ENCODE assay signal across 17 cellular contexts in the genomic region with DNA sequence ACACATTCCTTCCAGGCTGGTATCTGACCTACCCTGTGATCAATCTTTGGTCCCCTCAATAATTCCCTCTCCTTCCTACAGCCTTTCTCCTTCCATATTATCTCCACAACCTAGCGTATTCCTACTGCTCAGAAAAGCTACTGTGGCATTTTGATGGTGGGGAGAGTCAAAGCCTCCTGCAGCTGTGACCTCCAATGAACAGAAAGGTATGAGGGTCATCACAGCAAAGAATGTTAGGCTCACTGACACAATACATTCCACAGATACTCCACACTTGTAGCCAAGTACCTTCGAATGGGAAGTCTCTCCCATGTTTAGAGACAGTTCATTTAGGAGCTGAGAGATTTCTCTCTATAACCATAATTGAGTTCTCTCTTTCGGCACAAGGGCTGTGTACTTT. TPM values are rescaled to one million over a fixed set of nuclear protein-coding genes. Genes with fewer than 3 reads are reported as not detected.
DNase-seq lines count a peak whose midpoint lies in the region; ATAC-seq, FAIRE-seq and TF ChIP-seq lines count a peak whose summit lies in the region.
"Had no signal": no experiment of that assay in that cellular context is flagged by ENCODE, and none has a peak within 500 bp of the region (broad histone marks: within the 10 kb centered on the region; RNA-seq: fewer than 3 reads in every experiment).

No MANE protein-coding gene starts in this region.

- H2AFZ ChIP-seq in H1 (ENCODE audit: low read length) (no peak overlapping the region), PC-9 (no peak overlapping the region)

- no peaks in the 10 kb centered on the region for H3K9me2 ChIP-seq in PC-9 (ENCODE audit: insufficient read depth)

- no peak for TF ChIP-seq RAD21 in H1 (IDR thresholded peaks at IDR 0.05 in 1 of 2, conservative IDR thresholded peaks at IDR 0.05 in 1 of 2; ENCODE audit: low read depth in 2 of 2, low read length in 2 of 2)

- H3K27ac ChIP-seq in H1 (ENCODE audit: low read depth, low read length) (no peak overlapping the region), mesodermal cell (ENCODE audit: low read depth, low read length, severe bottlenecking) (peak overlapping the region; percentile 67), PC-9 (no peak overlapping the region)

- H3K4me3 ChIP-seq in H1 (ENCODE audit: extremely low read depth in 1 of 4, insufficient read depth in 2 of 4, low read depth in 3 of 4, low read length in 4 of 4): no peak overlapping the region
- H3K4me3 ChIP-seq in mesodermal cell (ENCODE audit: extremely low read depth, insufficient read depth, low read length, poor library complexity, severe bottlenecking): no peak overlapping the region
- H3K4me3 ChIP-seq in PC-9: no peak overlapping the region
- H3K4me3 ChIP-seq in HAP-1: no peak overlapping the region

- DNase-seq in WTC11 (ENCODE audit: low spot score): no peak
- DNase-seq in H1 (ENCODE audit: low read depth in 1 of 2, low spot score in 2 of 2): no peak
- DNase-seq in type B pancreatic cell (ENCODE audit: extremely low spot score, unreplicated experiment): no peak
- no peak for DNase-seq in PC-9
- DNase-seq in HAP-1 (ENCODE audit: low spot score in 2 of 2): no peak
- DNase-seq: CD4-positive, CD25-positive, alpha-beta regulatory T cell; Kasumi-1; NCI-H1694; NCI-H2081; NCI-H2171; NCI-H345; NCI-H524 treated with DMSO at 0.1 percent for 48 hours; OCI-M1; SHP77 had no signal

- H3K27me3 Mint-ChIP-seq in WTC11 (ENCODE audit: low read depth) (peaks cover 27% of the 10 kb centered on the region), type B pancreatic cell (peaks cover 14% of the 10 kb centered on the region)

- no peak overlapping the region for H3K9ac ChIP-seq in H1 (replicated peaks in 1 of 4; ENCODE audit: extremely low read depth in 1 of 4, low read depth in 3 of 4, low read length in 3 of 4)

- intact Hi-C loops in PC-9 (cut with micrococcal nuclease; ENCODE audit: unreplicated experiment): no loop called here

- no peak overlapping the region for H3K4ac ChIP-seq in H1 (replicated peaks; ENCODE audit: insufficient read length, low read depth, low read length)

- no peak overlapping the region for H4K8ac ChIP-seq in H1 (ENCODE audit: extremely low read depth, insufficient read depth, low read length)

- H3K14ac ChIP-seq in H1 (ENCODE audit: insufficient read length): no peak overlapping the region

- no peak overlapping the region for H2BK120ac ChIP-seq in H1 (replicated peaks; ENCODE audit: low read depth, low read length)

- H2BK15ac ChIP-seq in H1 (ENCODE audit: low read length): no peak overlapping the region

- no peak for TF ChIP-seq POLR2A in H1 (IDR thresholded peaks at IDR 0.05; ENCODE audit: control extremely low read depth in 1 of 2, low read depth in 2 of 2, low read length in 2 of 2)

- H4K20me1 ChIP-seq in H1 (replicated peaks in 1 of 2; ENCODE audit: control insufficient read depth in 1 of 2, insufficient read depth in 2 of 2, low read length in 2 of 2) (no peaks in the 10 kb centered on the region), PC-9 (ENCODE audit: insufficient read depth) (no peaks in the 10 kb centered on the region)

- H3K56ac ChIP-seq in H1 (replicated peaks; ENCODE audit: insufficient read length, low read depth, low read length): no peak overlapping the region

- H3K4me1 Mint-ChIP-seq in WTC11 (peaks cover 26% of the 10 kb centered on the region), type B pancreatic cell (ENCODE audit: unreplicated experiment) (peaks cover 36% of the 10 kb centered on the region)
- H3K4me1 Mint-ChIP-seq: IgD-negative memory B cell had no signal

- ATAC-seq in WTC11 (peak; percentile 65), HG03039 (IDR thresholded peaks at IDR 0.05; ENCODE audit: unreplicated experiment) (no peak)

- H3K4me2 ChIP-seq in H1 (ENCODE audit: insufficient read depth in 1 of 2, low read depth in 2 of 2, low read length in 2 of 2) (no peak overlapping the region), PC-9 (no peak overlapping the region)

- CTCF ChIA-PET in WTC11 (lab: Charles Lee): no interaction called here
- CTCF ChIA-PET in H1 (lab: Charles Lee; ENCODE audit: partially characterized antibody): interaction anchor here (0.7 to 1.2 kb wide), 3 partner anchors 14 to 374 kb away, joined by 3 read pairs; no protein-coding TSS in a partner anchor
- CTCF ChIA-PET in PC-9 (lab: Charles Lee): no interaction called here

- H3K9me3 ChIP-seq in H1 (ENCODE audit: insufficient read depth in 2 of 2, low read depth in 1 of 2, low read length in 1 of 2): no peaks in the 10 kb centered on the region
- no peaks in the 10 kb centered on the region for H3K9me3 ChIP-seq in mesodermal cell (ENCODE audit: control insufficient read depth, low read length)
- H3K9me3 ChIP-seq in PC-9 (ENCODE audit: insufficient read depth, low read depth): no peaks in the 10 kb centered on the region
- H3K9me3 ChIP-seq in HAP-1: no peaks in the 10 kb centered on the region

- no peak for FAIRE-seq in H1 (lab: Jason Lieb, UNC)

- peaks cover 3% of the 10 kb centered on the region; the same call in 1 of the 2 replicates for H3K23me2 ChIP-seq in H1 (ENCODE audit: low read depth, low read length)

- peaks cover 0 to 4% (median 2%) of the 10 kb centered on the region in 4 experiments; a peak in 2 of 7 replicates for H3K4me1 ChIP-seq in H1 (replicated peaks in 1 of 4; ENCODE audit: control insufficient read depth in 3 of 4, insufficient read depth in 4 of 4, low read length in 3 of 4)
- H3K4me1 ChIP-seq in mesodermal cell (ENCODE audit: control insufficient read depth, insufficient read depth, low read length, poor library complexity, severe bottlenecking): peaks cover 25% of the 10 kb centered on the region
- no peaks in the 10 kb centered on the region for H3K4me1 ChIP-seq in PC-9 (replicated peaks; ENCODE audit: insufficient read depth)
- H3K4me1 ChIP-seq in HAP-1: peaks cover 19% of the 10 kb centered on the region

- BruUV-seq in PC-9 (replicated peaks; lab: Mats Ljungman, UMichigan): no TSS peak

- H3K79me2 ChIP-seq in H1 (ENCODE audit: control insufficient read depth in 1 of 2, insufficient read depth in 2 of 2, low read length in 2 of 2): no peaks in the 10 kb centered on the region
- no peaks in the 10 kb centered on the region for H3K79me2 ChIP-seq in PC-9 (ENCODE audit: low read depth)

- no peak overlapping the region for H2AK5ac ChIP-seq in H1 (ENCODE audit: low read depth, low read length)

- H3K23ac ChIP-seq in H1 (ENCODE audit: insufficient read length): no peak overlapping the region

- H3K36me3 ChIP-seq in H1 (ENCODE audit: control insufficient read depth in 2 of 4, insufficient read depth in 4 of 4, low read length in 3 of 4): peaks cover 0 to 2% (median 0%) of the 10 kb centered on the region in 4 experiments; a peak in 2 of 8 replicates
- H3K36me3 ChIP-seq in mesodermal cell (ENCODE audit: control insufficient read depth, insufficient read depth, low read length): peaks cover 65% of the 10 kb centered on the region
- no peaks in the 10 kb centered on the region for H3K36me3 ChIP-seq in PC-9 (ENCODE audit: low read depth)
- peaks cover 46% of the 10 kb centered on the region for H3K36me3 ChIP-seq in HAP-1 (replicated peaks)

- no peaks in the 10 kb centered on the region for H3F3A ChIP-seq in PC-9 (ENCODE audit: insufficient read depth, low read depth)

- no peak overlapping the region for H4K5ac ChIP-seq in H1 (ENCODE audit: insufficient read length, low read depth, low read length)

- TF ChIP-seq CTCF in WTC11 (IDR thresholded peaks at IDR 0.05) (no peak), H1 (IDR thresholded peaks at IDR 0.05; ENCODE audit: control extremely low read depth in 1 of 3, insufficient read depth in 1 of 3, low read depth in 1 of 3, low read length in 3 of 3) (no peak), type B pancreatic cell (conservative IDR thresholded peaks at IDR 0.05) (no peak), PC-9 (conservative IDR thresholded peaks at IDR 0.05) (no peak)

- H2BK20ac ChIP-seq in H1 (ENCODE audit: low read length): no peak overlapping the region

- in situ Hi-C loops in HAP-1 (cut with MboI; ENCODE audit: low sequenced_read_pairs): no loop called here

- H3K27me3 ChIP-seq in H1 (replicated peaks in 1 of 4; ENCODE audit: control insufficient read depth in 3 of 4, extremely low read depth in 1 of 4, insufficient read depth in 3 of 4, low read length in 3 of 4) (peaks cover 2 to 20% (median 18%) of the 10 kb centered on the region in 4 experiments), PC-9 (ENCODE audit: insufficient read depth, low read depth) (no peaks in the 10 kb centered on the region), HAP-1 (ENCODE audit: low read depth) (no peaks in the 10 kb centered on the region)

- H3K4me3 Mint-ChIP-seq in WTC11: no peak overlapping the region
- H3K4me3 Mint-ChIP-seq in type B pancreatic cell: peak overlapping the region; percentile 11
- H3K4me3 Mint-ChIP-seq: CD4-positive, CD25-positive, alpha-beta regulatory T cell had no signal

- WGBS in H1 (ENCODE audit: extremely low coverage in 1 of 2, insufficient coverage in 1 of 2, insufficient read length in 1 of 2, insufficient replicate concordance in 2 of 2, low coverage in 1 of 2, low lambda C conversion rate in 2 of 2, missing lambda C conversion rate in 1 of 2), 2 experiments: 65% methylated on average over 3 of the region's 3 CpGs; no CpG with 5 or more reads in 1 of the 2 experiments
- 100% methylated on average over 1 of the region's 3 CpGs; no CpG with 5 or more reads in 1 of the 2 experiments for WGBS in mesodermal cell (ENCODE audit: insufficient coverage in 2 of 2), 2 experiments

- H3K36me3 Mint-ChIP-seq in WTC11: peaks cover 21% of the 10 kb centered on the region
- peaks cover 34% of the 10 kb centered on the region for H3K36me3 Mint-ChIP-seq in type B pancreatic cell
- H3K36me3 Mint-ChIP-seq: CD4-positive, CD25-positive, alpha-beta regulatory T cell; IgD-negative memory B cell had no signal

- H2BK12ac ChIP-seq in H1 (ENCODE audit: low read depth, low read length): no peak overlapping the region

- no peak overlapping the region for H2BK5ac ChIP-seq in H1 (ENCODE audit: low read depth, low read length)

- no peak overlapping the region for H3K27ac Mint-ChIP-seq in WTC11
- peak overlapping the region; percentile 46 for H3K27ac Mint-ChIP-seq in type B pancreatic cell
- H3K27ac Mint-ChIP-seq: CD4-positive, CD25-positive, alpha-beta regulatory T cell; IgD-negative memory B cell had no signal

- H3K79me1 ChIP-seq in H1 (ENCODE audit: low read depth, low read length): no peaks in the 10 kb centered on the region

- H3K9me3 Mint-ChIP-seq in WTC11 (peaks cover 4% of the 10 kb centered on the region; the same call in 1 of the 2 replicates), type B pancreatic cell (no peaks in the 10 kb centered on the region)
- H3K9me3 Mint-ChIP-seq: IgD-negative memory B cell had no signal

- POLR2A ChIA-PET in WTC11 (lab: Charles Lee) (no interaction called here), H1 (lab: Charles Lee; ENCODE audit: partially characterized antibody) (no interaction called here), PC-9 (lab: Charles Lee; ENCODE audit: unreplicated experiment) (no interaction called here)

- H4K91ac ChIP-seq in H1 (replicated peaks; ENCODE audit: insufficient read length, low read length): no peak overlapping the region

- no peak overlapping the region for H3K18ac ChIP-seq in H1 (ENCODE audit: extremely low read depth, low read length)

- no peak for TF ChIP-seq EP300 in H1 (IDR thresholded peaks at IDR 0.05; ENCODE audit: borderline replicate concordance in 1 of 2, low read depth in 2 of 2, low read length in 2 of 2)

RNA-seq across cellular contexts. Expression of a gene that starts 5.9 kb away (rescaled TPM):
- 47.1 to 56.7 TPM (median 48.0 TPM) in 3 replicates for total RNA-seq in WTC11 (2021)
- 15.9 and 16.3 TPM in 2 replicates for total RNA-seq in H1 (2021; fragmentation: NEBNext Ultra II Directional; extraction: Animal tissue kit (Norgen Biotek cat#: 25700))
- 9.0 and 14.1 TPM in 2 replicates for polyA plus RNA-seq in H1 (2011; rRNA removed)
- 7.9 TPM for polyA plus RNA-seq in H1 (2011; cell fraction: cytosol; rRNA removed)
- polyA plus RNA-seq in H1 (2011; cell fraction: nucleus; rRNA removed): 19.1 TPM
- polyA plus RNA-seq in H1 (2012, experiment 1 of 2): 21.5 to 27.3 TPM (median 24.7 TPM) in 4 replicates
- 1.0 TPM for polyA plus RNA-seq in H1 (2012, experiment 2 of 2)
- 13.4 TPM for polyA plus RNA-seq in H1 (2013, experiment 1 of 2)
- polyA plus RNA-seq in H1 (2013, experiment 2 of 2): 9.3 TPM
- polyA minus RNA-seq in H1 (2011; rRNA and poly(A)+ RNA removed): 56.3 and 129 TPM in 2 replicates
- polyA minus RNA-seq in H1 (2011; cell fraction: cytosol; rRNA and poly(A)+ RNA removed): 16.8 TPM
- polyA minus RNA-seq in H1 (2011; cell fraction: nucleus; rRNA and poly(A)+ RNA removed): 50.3 TPM
- 152 TPM for polyA plus RNA-seq in mesodermal cell (2013, experiment 1 of 2)
- polyA plus RNA-seq in mesodermal cell (2013, experiment 2 of 2): 117 TPM
- total RNA-seq in type B pancreatic cell (ENCODE audit: low replicate concordance): 62.5 and 186 TPM in 2 replicates
- total RNA-seq in PC-9 (2021): 0.08 and 0.22 TPM in 2 replicates
- total RNA-seq: CD4-positive, CD25-positive, alpha-beta regulatory T cell had no signal
- polyA plus RNA-seq: CD4-positive, CD25-positive, alpha-beta regulatory T cell; IgD-negative memory B cell had no signal

Comparison
In these comparisons a context has a peak if more than half of its experiments do, and no peak if none do; other contexts are left out.
1. RNA of a gene that starts 5.9 kb away (total RNA-seq): 62.5 to 186 TPM in type B pancreatic cell, 47.1 to 56.7 TPM in WTC11 and 15.9 to 16.3 TPM in H1; 0.08 to 0.22 TPM in PC-9; every median in the first group is over 10 times any median in the second.